Comparison of ENCODE assay signal across 12 cellular contexts in the genomic region with DNA sequence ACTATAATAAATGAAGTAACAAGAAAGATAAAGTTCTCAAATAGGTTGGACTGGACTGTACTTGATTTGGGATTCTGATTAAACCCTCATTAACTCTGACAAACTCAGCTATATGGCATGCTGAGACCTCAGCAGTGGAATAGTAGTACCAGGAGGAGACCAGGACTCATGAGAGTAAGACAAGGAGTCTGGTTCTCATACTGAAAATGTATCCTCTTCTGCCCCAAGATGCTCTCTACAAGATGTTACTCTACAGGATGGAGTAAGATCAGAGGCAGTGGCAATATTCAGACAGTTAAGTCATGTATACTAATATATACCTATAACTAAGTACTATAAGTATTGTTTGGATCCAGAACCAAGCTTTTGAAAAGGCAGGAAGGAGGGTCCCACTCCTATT. TPM values are rescaled to one million over a fixed set of nuclear protein-coding genes. Genes with fewer than 3 reads are reported as not detected.
DNase-seq lines count a peak whose midpoint lies in the region; ATAC-seq, FAIRE-seq and TF ChIP-seq lines count a peak whose summit lies in the region.
"Had no signal": no experiment of that assay in that cellular context is flagged by ENCODE, and none has a peak within 500 bp of the region (broad histone marks: within the 10 kb centered on the region; RNA-seq: fewer than 3 reads in every experiment).

No MANE protein-coding gene starts in this region.

- no peak for TF ChIP-seq RAD21 in K562 (CRISPR knock-in tag; conservative IDR thresholded peaks at IDR 0.05 in 1 of 2, IDR thresholded peaks at IDR 0.05 in 1 of 2)

- intact Hi-C loops in K562 (cut with micrococcal nuclease) = loop anchor here (5.0 kb wide), 1 partner anchor 82 kb away; the partner anchor contains the start of gene SNX14

- CTCF ChIA-PET in K562 (lab: Yijun Ruan, JAX; ENCODE audit: low intra/inter-chr PET ratio) = no interaction called here

- POLR2A ChIA-PET in K562 (lab: Yijun Ruan, JAX) = interaction anchor here (0.6 to 8.4 kb wide), 9 partner anchors 11 to 79 kb away, joined by 3 to 188 read pairs (median 4); partner anchors contain the start of gene SYNCRIP

- no peaks in the 10 kb centered on the region for H3K27me3 Mint-ChIP-seq in T-helper 2 cell treated with Interferon-gamma antibody and Interleukin-4, amounts not matched to agents 5 μg/mL and 100 μg/mL, for 36 hours (ENCODE audit: low read depth)

- H3K9ac ChIP-seq in K562 (ENCODE audit: insufficient read depth in 1 of 2, low read depth in 2 of 2, low read length in 2 of 2) = peak overlapping the region in 1 of 2 experiments; percentile 94; a peak in 1 of 4 replicates

- no peaks in the 10 kb centered on the region for H3K9me3 Mint-ChIP-seq in T-helper 2 cell treated with Interferon-gamma antibody and Interleukin-4, amounts not matched to agents 5 μg/mL and 100 μg/mL, for 36 hours

- TF ChIP-seq EP300 in K562 (IDR thresholded peaks at IDR 0.05; ENCODE audit: low read length) = no peak

- H3K4me3 ChIP-seq in K562 = no peak overlapping the region; the same call in 1 of the 2 replicates
- H3K4me3 ChIP-seq in osteoblast (ENCODE audit: insufficient read depth, low read length) = no peak overlapping the region

- H3K27ac Mint-ChIP-seq in T-helper 2 cell treated with Interferon-gamma antibody and Interleukin-4, amounts not matched to agents 5 μg/mL and 100 μg/mL, for 36 hours = peak overlapping the region; percentile 23

- peaks cover 57% of the 10 kb centered on the region for H3K4me1 Mint-ChIP-seq in T-helper 2 cell treated with Interferon-gamma antibody and Interleukin-4, amounts not matched to agents 5 μg/mL and 100 μg/mL, for 36 hours (ENCODE audit: low read depth)

- TF ChIP-seq CTCF in K562 (IDR thresholded peaks at IDR 0.05 in 2 of 3, conservative IDR thresholded peaks at IDR 0.05 in 1 of 3; ENCODE audit: insufficient read depth in 2 of 3, low read depth in 1 of 3, low read length in 3 of 3) (no peak), osteoblast (IDR thresholded peaks at IDR 0.05; ENCODE audit: extremely low read depth, low read depth, low read length) (no peak)

- no peak; the same call in 2 of the 3 replicates for ATAC-seq in K562

- no peak for FAIRE-seq in K562 (lab: Jason Lieb, UNC)
- FAIRE-seq: GM18507 had no signal

- H3K79me2 ChIP-seq in K562 (ENCODE audit: control insufficient read depth, insufficient read depth, low read length) = peaks cover 57% of the 10 kb centered on the region
- peaks cover 46% of the 10 kb centered on the region for H3K79me2 ChIP-seq in osteoblast (ENCODE audit: insufficient read depth, low read length)

- DNase-seq in T-helper 2 cell treated with Interferon-gamma antibody and Interleukin-4, amounts not matched to agents 5 μg/mL and 100 μg/mL, for 36 hours (ENCODE audit: low spot score) = no peak
- DNase-seq in T-helper 2 cell (no peak), M059J (ENCODE audit: low read depth) (peak; percentile 15), K562 (ENCODE audit: extremely low read depth in 1 of 4, low spot score in 3 of 4) (peak in 1 of 4 experiments; percentile 32), osteoblast (ENCODE audit: insufficient read length, low spot score, missing footprints) (no peak), DMS153 treated with DMSO at 0.1 percent for 48 hours (lab: John Stamatoyannopoulos, UW; ENCODE audit: unreplicated experiment) (no peak), Ammon's horn (ENCODE audit: low spot score) (no peak), CD1c-positive myeloid dendritic cell (ENCODE audit: extremely low spot score) (no peak)
- DNase-seq: cerebellar nuclear complex, NCI-H748 treated with DMSO at 0.1 percent for 48 hours had no signal

- H4K20me1 ChIP-seq in K562 (replicated peaks; ENCODE audit: control insufficient read depth, insufficient read depth, low read length) (peaks cover 39% of the 10 kb centered on the region), osteoblast (ENCODE audit: insufficient read depth, low read length) (peaks cover 42% of the 10 kb centered on the region)

- peak overlapping the region; percentile 15; the same call in 1 of the 3 replicates for H3K27ac ChIP-seq in K562 (ENCODE audit: extremely low read depth, low read depth, low read length)
- peak overlapping the region; percentile 15 for H3K27ac ChIP-seq in osteoblast (ENCODE audit: low read depth, low read length)
- H3K27ac ChIP-seq: vagina had no signal

- no peak; the same call in 1 of the 2 replicates for TF ChIP-seq POLR2A in K562 (conservative IDR thresholded peaks at IDR 0.05)

- H3K27me3 ChIP-seq in K562 (ENCODE audit: control insufficient read depth in 2 of 2, insufficient read depth in 2 of 2, low read length in 2 of 2) (no peaks in the 10 kb centered on the region), osteoblast (ENCODE audit: insufficient read depth, low read length) (no peaks in the 10 kb centered on the region)
- H3K27me3 ChIP-seq: vagina had no signal

- H3K9me3 ChIP-seq in K562 (replicated peaks; ENCODE audit: control insufficient read depth, insufficient read depth, low read depth, low read length) (no peaks in the 10 kb centered on the region), osteoblast (ENCODE audit: low read depth, low read length) (no peaks in the 10 kb centered on the region)
- H3K9me3 ChIP-seq: vagina had no signal

- no peaks in the 10 kb centered on the region for H3K9me1 ChIP-seq in K562 (ENCODE audit: control insufficient read depth, insufficient read depth, low read length)

- in situ Hi-C loops in K562 (cut with MboI) = loop anchor here (5.0 kb wide), 1 partner anchor 32 kb away; the partner anchor contains the start of gene SYNCRIP

- H2AFZ ChIP-seq in K562 (ENCODE audit: low read depth, low read length) (no peak overlapping the region), osteoblast (ENCODE audit: low read length) (no peak overlapping the region)

- H3K36me3 ChIP-seq in K562 (ENCODE audit: control insufficient read depth, insufficient read depth, low read length) (peaks cover 46% of the 10 kb centered on the region), osteoblast (ENCODE audit: insufficient read depth, low read length) (peaks cover 40% of the 10 kb centered on the region)

- H3K4me1 ChIP-seq in K562 (replicated peaks in 1 of 2; ENCODE audit: control insufficient read depth in 2 of 2, insufficient read depth in 2 of 2, low read length in 2 of 2) (peaks cover 5 to 14% of the 10 kb centered on the region in 2 experiments; a peak in 3 of 5 replicates), osteoblast (ENCODE audit: insufficient read depth, low read length) (peaks cover 18% of the 10 kb centered on the region)

- H3K4me2 ChIP-seq in K562 (ENCODE audit: insufficient read depth, low read length) = peak overlapping the region; percentile 91
- H3K4me2 ChIP-seq in osteoblast (ENCODE audit: insufficient read depth, low read length) = peak overlapping the region; percentile 92

- peak overlapping the region; percentile 99 for H3K4me3 Mint-ChIP-seq in T-helper 2 cell treated with Interferon-gamma antibody and Interleukin-4, amounts not matched to agents 5 μg/mL and 100 μg/mL, for 36 hours

- no TSS peak for BruUV-seq in K562 (replicated peaks; lab: Mats Ljungman, UMichigan)

- H3K36me3 Mint-ChIP-seq in T-helper 2 cell treated with Interferon-gamma antibody and Interleukin-4, amounts not matched to agents 5 μg/mL and 100 μg/mL, for 36 hours (ENCODE audit: low read depth) = peaks cover 70% of the 10 kb centered on the region

TF ChIP-seq in K562, 482 proteins besides CTCF, POLR2A, EP300 and RAD21 (continues in another document):
- TF ChIP-seq KLF10 (CRISPR knock-in tag; IDR thresholded peaks at IDR 0.05) (no peak), ZC3H4 (CRISPR knock-in tag; IDR thresholded peaks at IDR 0.05; ENCODE audit: borderline replicate concordance) (no peak), TEAD2 (tag; IDR thresholded peaks at IDR 0.05) (no peak), BRD4 (IDR thresholded peaks at IDR 0.05) (no peak)
- TF ChIP-seq, protein P1, sequence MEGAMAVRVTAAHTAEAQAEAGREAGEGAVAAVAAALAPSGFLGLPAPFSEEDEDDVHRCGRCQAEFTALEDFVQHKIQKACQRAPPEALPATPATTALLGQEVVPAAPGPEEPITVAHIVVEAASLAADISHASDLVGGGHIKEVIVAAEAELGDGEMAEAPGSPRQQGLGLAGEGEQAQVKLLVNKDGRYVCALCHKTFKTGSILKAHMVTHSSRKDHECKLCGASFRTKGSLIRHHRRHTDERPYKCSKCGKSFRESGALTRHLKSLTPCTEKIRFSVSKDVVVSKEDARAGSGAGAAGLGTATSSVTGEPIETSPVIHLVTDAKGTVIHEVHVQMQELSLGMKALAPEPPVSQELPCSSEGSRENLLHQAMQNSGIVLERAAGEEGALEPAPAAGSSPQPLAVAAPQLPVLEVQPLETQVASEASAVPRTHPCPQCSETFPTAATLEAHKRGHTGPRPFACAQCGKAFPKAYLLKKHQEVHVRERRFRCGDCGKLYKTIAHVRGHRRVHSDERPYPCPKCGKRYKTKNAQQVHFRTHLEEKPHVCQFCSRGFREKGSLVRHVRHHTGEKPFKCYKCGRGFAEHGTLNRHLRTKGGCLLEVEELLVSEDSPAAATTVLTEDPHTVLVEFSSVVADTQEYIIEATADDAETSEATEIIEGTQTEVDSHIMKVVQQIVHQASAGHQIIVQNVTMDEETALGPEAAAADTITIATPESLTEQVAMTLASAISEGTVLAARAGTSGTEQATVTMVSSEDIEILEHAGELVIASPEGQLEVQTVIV (CRISPR knock-in tag; IDR thresholded peaks at IDR 0.05; ENCODE audit: borderline replicate concordance) = no peak

RNA-seq across cellular contexts. Expression of gene SYNCRIP, which starts 31.9 kb away (rescaled TPM):
- total RNA-seq in M059J (2014; rRNA removed; shearing (Covaris generic)) = 71.3 and 107 TPM in 2 replicates
- 54.8 and 178 TPM in 2 replicates for total RNA-seq in K562 (2011; cell fraction: chromatin; rRNA removed; ENCODE audit: low replicate concordance)
- 19.3 and 24.5 TPM in 2 replicates for total RNA-seq in K562 (2011; cell fraction: nucleolus; rRNA removed)
- 46.9 and 86.5 TPM in 2 replicates for total RNA-seq in K562 (2011; cell fraction: nucleoplasm; rRNA removed)
- total RNA-seq in K562 (2014; rRNA removed) (78.0 and 82.5 TPM in 2 replicates), K562 (2014; rRNA removed; fragmentation: Illumina TruSeq; extraction: Trizol) (171 and 210 TPM in 2 replicates), K562 (2015; rRNA removed; fragmentation: Illumina TruSeq; extraction: Trizol) (149 and 155 TPM in 2 replicates), K562 (2021) (120 and 144 TPM in 2 replicates), osteoblast (59.4 and 59.8 TPM in 2 replicates)
- polyA plus RNA-seq in K562 (2011; rRNA removed) (25.7 and 46.5 TPM in 2 replicates), K562 (2014; fragmentation: Illumina TruSeq; extraction: Trizol) (272 and 295 TPM in 2 replicates), K562 (2014; fragmentation: Nextera tagmentation; extraction: Ambion mirVana) (100 to 1,000 TPM; 124 to 140 TPM), K562 (2014; rRNA removed) (71.4 and 81.9 TPM in 2 replicates)
- polyA plus RNA-seq in K562 (2011; cell fraction: cytosol; rRNA removed) = 5.0 and 11.6 TPM in 2 replicates
- 14.5 and 19.5 TPM in 2 replicates for polyA plus RNA-seq in K562 (2011; cell fraction: nucleus; rRNA removed)
- polyA plus RNA-seq in K562 (2012) = 68.7 and 116 TPM in 2 replicates
- polyA minus RNA-seq in K562 (2011; rRNA and poly(A)+ RNA removed) = 103 and 112 TPM in 2 replicates
- polyA minus RNA-seq in K562 (2011; cell fraction: cytosol; rRNA and poly(A)+ RNA removed) = 28.6 and 30.7 TPM in 2 replicates
- polyA minus RNA-seq in K562 (2011; cell fraction: nucleus; rRNA and poly(A)+ RNA removed) = 33.7 and 55.8 TPM in 2 replicates
